In genomic region chr2:128276878-128277675, GRCh38 we compare ENCODE assay signal across 20 cellular contexts. TPM values are rescaled to one million over a fixed set of nuclear protein-coding genes. Genes with fewer than 3 reads are reported as not detected.
DNase-seq lines count a peak whose midpoint lies in the region; ATAC-seq, FAIRE-seq and TF ChIP-seq lines count a peak whose summit lies in the region.
"Had no signal": no experiment of that assay in that cellular context is flagged by ENCODE, and none has a peak within 500 bp of the region (broad histone marks: within the 10 kb centered on the region; RNA-seq: fewer than 3 reads in every experiment).

No MANE protein-coding gene starts in this region.

- H3K4me1 ChIP-seq in Peyer's patch (peaks cover 0 to 46% (median 0%) of the 10 kb centered on the region in 4 donors), H1 (replicated peaks in 1 of 4; ENCODE audit: control insufficient read depth in 3 of 4, insufficient read depth in 4 of 4, low read length in 3 of 4) (peaks cover 0 to 4% (median 1%) of the 10 kb centered on the region in 4 experiments; a peak in 5 of 7 replicates)

- H4K8ac ChIP-seq in H1 (ENCODE audit: extremely low read depth, insufficient read depth, low read length): peak overlapping the region; percentile 11; the same call in 1 of the 2 replicates

- H3K9me3 Mint-ChIP-seq in neural crest cell: peaks cover 6% of the 10 kb centered on the region

- H4K5ac ChIP-seq in H1 (ENCODE audit: insufficient read length, low read depth, low read length): no peak overlapping the region

- H3K4me3 Mint-ChIP-seq in neural crest cell: no peak overlapping the region
- H3K4me3 Mint-ChIP-seq: stimulated activated memory B cell treated with anti-CD40 and anti-IgM and Interleukin-4, amounts not matched to agents 10 μg/mL and 1 μg/mL and 100 μg/mL, for 72 hours had no signal

- H2AK5ac ChIP-seq in H1 (ENCODE audit: low read depth, low read length): no peak overlapping the region

- no peak overlapping the region for H2BK5ac ChIP-seq in H1 (ENCODE audit: low read depth, low read length)

- H3K18ac ChIP-seq in H1 (ENCODE audit: extremely low read depth, low read length): no peak overlapping the region

- no peak overlapping the region for H2BK120ac ChIP-seq in H1 (replicated peaks; ENCODE audit: low read depth, low read length)

- H3K56ac ChIP-seq in H1 (replicated peaks; ENCODE audit: insufficient read length, low read depth, low read length): no peak overlapping the region

- H3K27ac Mint-ChIP-seq in neural crest cell (ENCODE audit: unreplicated experiment): peak overlapping the region; percentile 75
- H3K27ac Mint-ChIP-seq: stimulated activated memory B cell treated with anti-CD40 and anti-IgM and Interleukin-4, amounts not matched to agents 10 μg/mL and 1 μg/mL and 100 μg/mL, for 72 hours had no signal

- H3K4me1 Mint-ChIP-seq in neural crest cell: no peaks in the 10 kb centered on the region

- no peak overlapping the region for H2BK15ac ChIP-seq in H1 (ENCODE audit: low read length)

- POLR2A ChIA-PET in AG04450 (lab: Yijun Ruan, JAX): no interaction called here
- POLR2A ChIA-PET in H1 (lab: Charles Lee; ENCODE audit: partially characterized antibody): interaction anchor here (0.8 kb wide), 1 partner anchor 12 kb away, joined by 5 read pairs; no protein-coding TSS in a partner anchor

- DNase-seq in AG04450 (ENCODE audit: low read depth, low spot score): no peak
- peak in 2 of 3 donors; percentile 35 to 41 for DNase-seq in Peyer's patch
- DNase-seq in H1 (ENCODE audit: low read depth in 1 of 2, low spot score in 2 of 2): no peak
- DNase-seq in neural crest cell (ENCODE audit: low read depth, low spot score): no peak
- no peak for DNase-seq in frontal cortex (ENCODE audit: low spot score in 2 of 2)
- no peak for DNase-seq in GM19239 (ENCODE audit: insufficient read length, low spot score)
- DNase-seq in activated CD4-positive, alpha-beta T cell treated with anti-CD3 and anti-CD28 coated beads for 1 hour: no peak
- DNase-seq: activated CD4-positive, alpha-beta T cell treated with anti-CD3 and anti-CD28 coated beads for 48 hours; cortex of kidney; DMS79; Karpas-422; mesendoderm; NCI-H1048; NCI-H1930; NCI-H446; T1000 had no signal

- FAIRE-seq in H1 (lab: Jason Lieb, UNC): no peak
- FAIRE-seq in frontal cortex (lab: Jason Lieb, UNC): no peak
- no peak for FAIRE-seq in GM19239 (lab: Jason Lieb, UNC)
- FAIRE-seq: islet of Langerhans had no signal

- H3K9ac ChIP-seq in H1 (replicated peaks in 1 of 4; ENCODE audit: extremely low read depth in 1 of 4, low read depth in 3 of 4, low read length in 3 of 4): 0 out of 7 replicates have a peak overlapping the region, but pooled peaks of 1 of the 4 experiments have one; percentile 2

- H3K4ac ChIP-seq in H1 (replicated peaks; ENCODE audit: insufficient read length, low read depth, low read length): no peak overlapping the region

- peaks cover 30% of the 10 kb centered on the region for H3K79me1 ChIP-seq in H1 (ENCODE audit: low read depth, low read length)

- TF ChIP-seq EP300 in H1 (IDR thresholded peaks at IDR 0.05; ENCODE audit: borderline replicate concordance in 1 of 2, low read depth in 2 of 2, low read length in 2 of 2): no peak

- no peaks in the 10 kb centered on the region for H3K27me3 Mint-ChIP-seq in neural crest cell (ENCODE audit: low read depth)
- H3K27me3 Mint-ChIP-seq: stimulated activated memory B cell treated with anti-CD40 and anti-IgM and Interleukin-4, amounts not matched to agents 10 μg/mL and 1 μg/mL and 100 μg/mL, for 72 hours had no signal

- TF ChIP-seq POLR2A in Peyer's patch (IDR thresholded peaks at IDR 0.05): no peak
- TF ChIP-seq POLR2A in H1 (IDR thresholded peaks at IDR 0.05; ENCODE audit: control extremely low read depth in 1 of 2, low read depth in 2 of 2, low read length in 2 of 2): no peak
- TF ChIP-seq POLR2A in GM18505 (IDR thresholded peaks at IDR 0.05; ENCODE audit: borderline replicate concordance, extremely low read depth, insufficient read depth, insufficient read length): no peak

- peaks cover 0 to 6% (median 0%) of the 10 kb centered on the region in 3 donors for H3K36me3 ChIP-seq in Peyer's patch
- H3K36me3 ChIP-seq in H1 (ENCODE audit: control insufficient read depth in 2 of 4, insufficient read depth in 4 of 4, low read length in 3 of 4): peaks cover 2 to 12% (median 5%) of the 10 kb centered on the region in 4 experiments; a peak in 5 of 8 replicates
- H3K36me3 ChIP-seq: thoracic aorta had no signal

- WGBS in H1 (ENCODE audit: extremely low coverage in 1 of 2, insufficient coverage in 1 of 2, insufficient read length in 1 of 2, insufficient replicate concordance in 2 of 2, low coverage in 1 of 2, low lambda C conversion rate in 2 of 2, missing lambda C conversion rate in 1 of 2), 2 experiments: 90% methylated on average over 17 of the region's 17 CpGs; no CpG with 5 or more reads in 1 of the 2 experiments

- H3K14ac ChIP-seq in H1 (ENCODE audit: insufficient read length): no peak overlapping the region

- peaks cover 17% of the 10 kb centered on the region for H3K36me3 Mint-ChIP-seq in neural crest cell (ENCODE audit: low read depth)

- H3K27ac ChIP-seq in AG04450 (ENCODE audit: low read depth, low read length) (peak overlapping the region; percentile 11), Peyer's patch (peak overlapping the region in 1 of 4 donors; percentile 21), H1 (ENCODE audit: low read depth, low read length) (no peak overlapping the region)
- H3K27ac ChIP-seq: thoracic aorta had no signal

- H2BK20ac ChIP-seq in H1 (ENCODE audit: low read length): no peak overlapping the region

- H3K4me3 ChIP-seq in AG04450 (ENCODE audit: low read depth, low read length): no peak overlapping the region
- no peak overlapping the region for H3K4me3 ChIP-seq in Peyer's patch
- no peak overlapping the region for H3K4me3 ChIP-seq in H1 (ENCODE audit: extremely low read depth in 1 of 4, insufficient read depth in 2 of 4, low read depth in 3 of 4, low read length in 4 of 4)
- H3K4me3 ChIP-seq: thoracic aorta had no signal

- no peak overlapping the region for H3K23ac ChIP-seq in H1 (ENCODE audit: insufficient read length)

- H3K27me3 ChIP-seq in AG04450 (ENCODE audit: control insufficient read depth, insufficient read depth, low read length): no peaks in the 10 kb centered on the region
- H3K27me3 ChIP-seq in Peyer's patch: no peaks in the 10 kb centered on the region
- no peaks in the 10 kb centered on the region for H3K27me3 ChIP-seq in H1 (replicated peaks in 1 of 4; ENCODE audit: control insufficient read depth in 3 of 4, extremely low read depth in 1 of 4, insufficient read depth in 3 of 4, low read length in 3 of 4)

- peaks cover 22 to 56% of the 10 kb centered on the region in 2 experiments for H4K20me1 ChIP-seq in H1 (replicated peaks in 1 of 2; ENCODE audit: control insufficient read depth in 1 of 2, insufficient read depth in 2 of 2, low read length in 2 of 2)

- TF ChIP-seq CTCF in AG04450 (IDR thresholded peaks at IDR 0.05; ENCODE audit: low read depth, low read length) (no peak), Peyer's patch (IDR thresholded peaks at IDR 0.05) (no peak), H1 (IDR thresholded peaks at IDR 0.05; ENCODE audit: control extremely low read depth in 1 of 3, insufficient read depth in 1 of 3, low read depth in 1 of 3, low read length in 3 of 3) (no peak), neural crest cell (conservative IDR thresholded peaks at IDR 0.05) (no peak)

- H2BK12ac ChIP-seq in H1 (ENCODE audit: low read depth, low read length): no peak overlapping the region

- peaks cover 0 to 66% of the 10 kb centered on the region in 2 experiments; a peak in 2 of 4 replicates for H3K79me2 ChIP-seq in H1 (ENCODE audit: control insufficient read depth in 1 of 2, insufficient read depth in 2 of 2, low read length in 2 of 2)

- no peak for ATAC-seq in GM18505 (IDR thresholded peaks at IDR 0.05; ENCODE audit: unreplicated experiment)
- ATAC-seq: stimulated activated memory B cell treated with anti-CD40 and anti-IgM and Interleukin-4, amounts not matched to agents 10 μg/mL and 1 μg/mL and 100 μg/mL, for 72 hours had no signal

- CTCF ChIA-PET in AG04450 (lab: Charles Lee) (no interaction called here), H1 (lab: Charles Lee; ENCODE audit: partially characterized antibody) (interaction anchor here (0.8 to 1.3 kb wide), 4 partner anchors 13 to 248 kb away, joined by 3 to 5 read pairs (median 3); no protein-coding TSS in a partner anchor)

- H3K23me2 ChIP-seq in H1 (ENCODE audit: low read depth, low read length): no peaks in the 10 kb centered on the region

- H3K9me3 ChIP-seq in AG04450 (ENCODE audit: control insufficient read depth, insufficient read depth, low read length) (peaks cover 18% of the 10 kb centered on the region), Peyer's patch (no peaks in the 10 kb centered on the region), H1 (ENCODE audit: insufficient read depth in 2 of 2, low read depth in 1 of 2, low read length in 1 of 2) (no peaks in the 10 kb centered on the region)

- no peak overlapping the region for H3K4me2 ChIP-seq in H1 (ENCODE audit: insufficient read depth in 1 of 2, low read depth in 2 of 2, low read length in 2 of 2)

- TF ChIP-seq RAD21 in H1 (IDR thresholded peaks at IDR 0.05 in 1 of 2, conservative IDR thresholded peaks at IDR 0.05 in 1 of 2; ENCODE audit: low read depth in 2 of 2, low read length in 2 of 2): no peak

- no peak overlapping the region for H4K91ac ChIP-seq in H1 (replicated peaks; ENCODE audit: insufficient read length, low read length)

- no peak overlapping the region for H2AFZ ChIP-seq in H1 (ENCODE audit: low read length)

TF ChIP-seq in H1, 55 proteins besides CTCF, POLR2A, EP300 and RAD21:
- TF ChIP-seq TEAD4 (IDR thresholded peaks at IDR 0.05; ENCODE audit: low read depth, low read length): no peak
- TF ChIP-seq TAF1 (IDR thresholded peaks at IDR 0.05; ENCODE audit: low read depth, low read length): no peak
- TF ChIP-seq POU5F1 (IDR thresholded peaks at IDR 0.05; ENCODE audit: low read depth, low read length): no peak
- no peak for TF ChIP-seq CHD1 (IDR thresholded peaks at IDR 0.05; ENCODE audit: low read depth, low read length)

RNA-seq across cellular contexts. Expression of gene HS6ST1, which starts 41.6 kb away (rescaled TPM):
- polyA plus RNA-seq in AG04450 (2011; rRNA removed): 22.4 and 34.1 TPM in 2 replicates
- 31.3 and 39.9 TPM in 2 replicates for polyA minus RNA-seq in AG04450 (2011; rRNA and poly(A)+ RNA removed)
- total RNA-seq in Peyer's patch: 10 to 100 TPM; 16.5 to 52.0 (median 40.2) TPM
- total RNA-seq in H1 (2021; fragmentation: NEBNext Ultra II Directional; extraction: Animal tissue kit (Norgen Biotek cat#: 25700)): 72.8 and 74.6 TPM in 2 replicates
- 37.4 and 61.3 TPM in 2 replicates for polyA plus RNA-seq in H1 (2011; rRNA removed)
- 37.9 TPM for polyA plus RNA-seq in H1 (2011; cell fraction: cytosol; rRNA removed)
- polyA plus RNA-seq in H1 (2011; cell fraction: nucleus; rRNA removed): 51.0 TPM
- polyA plus RNA-seq in H1 (2012, experiment 1 of 2): 44.2 to 60.1 TPM (median 56.3 TPM) in 4 replicates
- polyA plus RNA-seq in H1 (2012, experiment 2 of 2): 57.3 TPM
- polyA plus RNA-seq in H1 (2013, experiment 1 of 2): 41.0 TPM
- polyA plus RNA-seq in H1 (2013, experiment 2 of 2): 45.1 TPM
- polyA minus RNA-seq in H1 (2011; rRNA and poly(A)+ RNA removed): 26.9 and 34.9 TPM in 2 replicates
- 49.1 TPM for polyA minus RNA-seq in H1 (2011; cell fraction: cytosol; rRNA and poly(A)+ RNA removed)
- polyA minus RNA-seq in H1 (2011; cell fraction: nucleus; rRNA and poly(A)+ RNA removed): 74.6 TPM
- 39.8 and 40.3 TPM in 2 replicates for total RNA-seq in neural crest cell
- 51.8 TPM for total RNA-seq in frontal cortex

Comparison
In these comparisons a context has a peak if more than half of its experiments do, and no peak if none do; other contexts are left out.
1. DNase-seq: peak in Peyer's patch (2 of 3); none in AG04450 (single experiment), H1 (0 of 2), neural crest cell (single experiment), frontal cortex (0 of 2), GM19239 (single experiment) and activated CD4-positive, alpha-beta T cell treated with anti-CD3 and anti-CD28 coated beads for 1 hour (single experiment).